8 cellular contexts compared by ENCODE assay signal in the genomic region with DNA sequence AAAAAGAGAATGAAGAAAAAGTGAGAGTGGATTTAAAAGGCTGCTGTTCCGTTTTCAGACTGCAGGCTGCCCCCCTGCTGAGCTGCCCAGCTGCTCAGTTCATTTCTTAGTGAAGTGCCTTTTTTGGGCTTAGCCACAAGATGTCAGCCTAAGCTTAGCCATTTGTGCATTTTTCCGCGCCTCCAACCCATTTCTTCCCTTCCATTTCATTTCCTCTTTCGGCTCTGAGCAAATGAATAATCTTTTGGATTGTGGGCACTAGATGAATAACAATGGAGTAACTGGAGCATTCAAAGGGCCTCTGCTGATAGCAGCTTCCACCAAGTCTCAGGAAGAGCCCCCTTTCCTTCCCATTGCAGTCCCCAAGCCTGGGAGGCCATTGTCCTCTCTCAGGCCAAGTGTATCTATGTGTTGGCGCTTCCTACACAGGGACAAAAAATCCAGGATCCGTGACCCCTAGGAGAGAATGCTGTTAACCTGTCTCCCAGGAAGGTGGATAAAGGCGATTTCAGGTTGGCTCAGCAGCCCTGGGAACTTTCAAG.
DNase-seq lines count a peak whose midpoint lies in the region; TF ChIP-seq lines count a peak whose summit lies in the region.

No MANE protein-coding gene starts in this region.

- H4K20me1 ChIP-seq in KMS-11 (ENCODE audit: insufficient read depth), result no peaks in the 10 kb centered on the region

- H3K9me3 ChIP-seq in breast epithelium, result peaks cover 0 to 3% of the 10 kb centered on the region in 2 donors

- TF ChIP-seq POLR2A in breast epithelium (IDR thresholded peaks at IDR 0.05), result no peak

- H3K4me3 ChIP-seq in H7 (ENCODE audit: insufficient read depth, low read depth, low read length), result no peak overlapping the region
- H3K4me3 ChIP-seq in KMS-11 (IDR thresholded peaks at IDR 0.05; ENCODE audit: insufficient read depth, low read depth, low read length), result no peak overlapping the region
- peak overlapping the region in 1 of 3 donors; percentile 36 for H3K4me3 ChIP-seq in breast epithelium

- H3K36me3 ChIP-seq in H7 (replicated peaks; ENCODE audit: control insufficient read depth, insufficient read depth, low read length) (no peaks in the 10 kb centered on the region), KMS-11 (ENCODE audit: insufficient read depth) (no peaks in the 10 kb centered on the region), breast epithelium (no peaks in the 10 kb centered on the region)

- peak overlapping the region; percentile 48 for H3K4me2 ChIP-seq in KMS-11

- H3K4me1 ChIP-seq in KMS-11 (ENCODE audit: low read depth, poor library complexity, severe bottlenecking) (no peaks in the 10 kb centered on the region), breast epithelium (no peaks in the 10 kb centered on the region)

- peak; percentile 70 for TF ChIP-seq CTCF in KMS-11 (conservative IDR thresholded peaks at IDR 0.05; ENCODE audit: low read depth, low read length)
- peak; percentile 43 to 81 (median 63) for TF ChIP-seq CTCF in breast epithelium (IDR thresholded peaks at IDR 0.05)

- peak overlapping the region; percentile 18; the same call in 1 of the 2 replicates for H2AFZ ChIP-seq in KMS-11 (ENCODE audit: low read depth)

- H3K27ac ChIP-seq in KMS-11 (no peak overlapping the region), breast epithelium (no peak overlapping the region)

- DNase-seq in A172 (ENCODE audit: low spot score) (peak; percentile 84), GM04504 (ENCODE audit: low read depth) (peak; percentile 60), H7 (peak; percentile 56), OCI-M1 (lab: John Stamatoyannopoulos, UW) (peak; percentile 85), breast epithelium (ENCODE audit: low spot score in 2 of 2) (no peak), islet precursor cell (peak; percentile 79)
- peak; percentile 8 for DNase-seq in stimulated activated CD4-positive, alpha-beta T cell treated with anti-CD3 and anti-CD28 coated beads, Interleukin-4, amount 100 ng/mL, for 1 hour

- no peak overlapping the region for H3K9ac ChIP-seq in KMS-11

- intact Hi-C loops in breast epithelium (cut with DNase I; ENCODE audit: low total_unique reads), result no loop called here

- H3K79me2 ChIP-seq in KMS-11 (ENCODE audit: insufficient read depth, low read depth), result no peaks in the 10 kb centered on the region

- no peaks in the 10 kb centered on the region for H3K27me3 ChIP-seq in H7 (ENCODE audit: control insufficient read depth, insufficient read depth, low read length)
- H3K27me3 ChIP-seq in KMS-11 (ENCODE audit: insufficient read depth, low read depth), result no peaks in the 10 kb centered on the region
- H3K27me3 ChIP-seq in breast epithelium, result no peaks in the 10 kb centered on the region

Comparison
In these comparisons a context has a peak if more than half of its experiments do, and no peak if none do; other contexts are left out.
1. DNase-seq: peak in A172 (single experiment), GM04504 (single experiment), H7 (single experiment), OCI-M1 (single experiment), islet precursor cell (single experiment) and stimulated activated CD4-positive, alpha-beta T cell treated with anti-CD3 and anti-CD28 coated beads, Interleukin-4, amount 100 ng/mL, for 1 hour (single experiment); none in breast epithelium (0 of 2).